In genomic region chrX:14919421-14919820, GRCh38 we compare ENCODE assay signal across 17 cellular contexts.
"Had no signal": no experiment of that assay in that cellular context is flagged by ENCODE, and none has a peak within 500 bp of the region (broad histone marks: within the 10 kb centered on the region; RNA-seq: fewer than 3 reads in every experiment).

No MANE protein-coding gene starts in this region.

- H3K4me3 ChIP-seq: esophagus squamous epithelium, gastroesophageal sphincter, prostate gland, right lobe of liver, tibial artery, upper lobe of left lung, uterus had no signal

- H3K4me1 ChIP-seq: esophagus squamous epithelium, gastroesophageal sphincter, prostate gland, right lobe of liver, upper lobe of left lung, uterus had no signal

- H3K9me3 ChIP-seq: esophagus squamous epithelium, gastroesophageal sphincter, prostate gland, right lobe of liver, tibial artery, upper lobe of left lung, uterus had no signal

- H3K36me3 ChIP-seq: prostate gland, right lobe of liver, uterus had no signal

- H3K79me2 ChIP-seq: parathyroid adenoma had no signal

- H3K27ac ChIP-seq: esophagus squamous epithelium, gastroesophageal sphincter, parathyroid adenoma, prostate gland, right lobe of liver, tibial artery, upper lobe of left lung, uterus had no signal

- H3K9ac ChIP-seq: parathyroid adenoma had no signal

- ATAC-seq: effector memory CD8-positive, alpha-beta T cell; gastroesophageal sphincter; left lobe of liver; natural killer cell; right lobe of liver; stimulated activated memory B cell treated with anti-CD40 and anti-IgM and Interleukin-4, amounts not matched to agents 10 μg/mL and 1 μg/mL and 100 μg/mL, for 72 hours had no signal

- DNase-seq: effector memory CD8-positive, alpha-beta T cell; esophagus squamous epithelium; foreskin fibroblast; glutamatergic neuron; islet precursor cell; mammary epithelial cell; natural killer cell; right lobe of liver; stimulated activated CD4-positive, alpha-beta T cell treated with anti-CD3 and anti-CD28 coated beads, Interleukin-4, amount 100 ng/mL, for 24 hours; tibial artery; upper lobe of left lung; uterus had no signal

- H2AFZ ChIP-seq: parathyroid adenoma had no signal

- H3K27me3 ChIP-seq: esophagus squamous epithelium, gastroesophageal sphincter, right lobe of liver, tibial artery, upper lobe of left lung, uterus had no signal
